In the genomic region with DNA sequence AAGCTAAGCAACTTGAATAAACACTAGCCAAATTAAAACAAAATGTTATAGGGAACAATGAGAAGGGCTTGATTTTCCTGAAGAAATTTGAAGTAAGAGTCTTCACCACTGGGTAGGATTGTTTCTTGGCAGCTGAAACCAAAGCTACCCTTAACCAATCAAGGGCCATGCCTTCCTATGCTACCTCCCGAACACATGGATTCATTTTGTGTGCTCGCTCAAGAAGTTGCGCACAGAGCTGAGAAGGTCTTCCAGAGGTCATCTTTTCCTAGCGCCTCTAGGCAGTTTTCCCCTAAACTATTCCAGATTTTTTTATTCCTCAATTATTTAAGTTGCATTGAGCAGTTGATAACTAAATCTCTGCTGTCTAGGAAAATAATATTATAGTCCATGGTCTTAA, we compare ENCODE assay signal across 23 cellular contexts.
"Had no signal": no experiment of that assay in that cellular context is flagged by ENCODE, and none has a peak within 500 bp of the region (broad histone marks: within the 10 kb centered on the region; RNA-seq: fewer than 3 reads in every experiment).

No MANE protein-coding gene starts in this region.

- H3K36me3 Mint-ChIP-seq: activated naive CD4-positive, alpha-beta T cell treated with anti-CD3 and anti-CD28 coated beads, Interleukin-2, amount 10 ng/mL, durations not matched to agents 7 days and 5 days; natural killer cell treated with Interleukin-12 subunit alpha and Interleukin-12 subunit beta and Interleukin-15 and Interleukin-18, amount 100 ng/mL, for 72 hours; stimulated activated memory B cell treated with anti-CD40 and anti-IgM and Interleukin-4, amounts not matched to agents 10 μg/mL and 1 μg/mL and 100 μg/mL, for 72 hours had no signal

- H3K9me3 Mint-ChIP-seq: activated CD4-positive, alpha-beta T cell treated with anti-CD3 and anti-CD28 coated beads, Interleukin-2, amount 10 ng/mL, durations not matched to agents 24 days and 14 days; activated naive CD4-positive, alpha-beta T cell treated with anti-CD3 and anti-CD28 coated beads, Interleukin-2, amount 10 ng/mL, durations not matched to agents 7 days and 5 days; activated T-cell treated with anti-CD3 and anti-CD28 coated beads, Interleukin-2, amount 50 U/mL, for 4 hours; central memory CD8-positive, alpha-beta T cell; stimulated activated memory B cell treated with anti-CD40 and anti-IgM and Interleukin-4, amounts not matched to agents 10 μg/mL and 1 μg/mL and 100 μg/mL, for 72 hours had no signal

- H3K27ac ChIP-seq: ascending aorta, lower lobe of right lung, parathyroid adenoma, right lobe of liver, thoracic aorta, upper lobe of right lung had no signal

- H3K27ac Mint-ChIP-seq: activated CD4-positive, alpha-beta T cell treated with anti-CD3 and anti-CD28 coated beads, Interleukin-2, amount 10 ng/mL, durations not matched to agents 24 days and 14 days; activated CD8-positive, alpha-beta T cell treated with anti-CD3 and anti-CD28 coated beads, Interleukin-2, amount 10 ng/mL, durations not matched to agents 7 days and 5 days; activated naive CD4-positive, alpha-beta T cell treated with anti-CD3 and anti-CD28 coated beads, Interleukin-2, amount 10 ng/mL, durations not matched to agents 7 days and 5 days; natural killer cell treated with Interleukin-12 subunit alpha and Interleukin-12 subunit beta and Interleukin-15 and Interleukin-18, amount 100 ng/mL, for 72 hours; stimulated activated memory B cell treated with anti-CD40 and anti-IgM and Interleukin-4, amounts not matched to agents 10 μg/mL and 1 μg/mL and 100 μg/mL, for 72 hours had no signal

- H3K4me1 ChIP-seq: ascending aorta, lower lobe of right lung, parathyroid adenoma, right lobe of liver had no signal

- H3K27me3 ChIP-seq: ascending aorta, right lobe of liver, upper lobe of right lung had no signal

- H3K27me3 Mint-ChIP-seq: activated naive CD4-positive, alpha-beta T cell treated with anti-CD3 and anti-CD28 coated beads, Interleukin-2, amount 10 ng/mL, durations not matched to agents 7 days and 5 days; central memory CD8-positive, alpha-beta T cell; natural killer cell treated with Interleukin-12 subunit alpha and Interleukin-12 subunit beta and Interleukin-15 and Interleukin-18, amount 100 ng/mL, for 72 hours; stimulated activated memory B cell treated with anti-CD40 and anti-IgM and Interleukin-4, amounts not matched to agents 10 μg/mL and 1 μg/mL and 100 μg/mL, for 72 hours had no signal

- H3K9me3 ChIP-seq: ascending aorta, lower lobe of right lung, right lobe of liver, thoracic aorta, upper lobe of right lung had no signal

- H3K4me2 ChIP-seq: smooth muscle cell had no signal

- H3K4me1 Mint-ChIP-seq: activated CD4-positive, alpha-beta T cell treated with anti-CD3 and anti-CD28 coated beads, Interleukin-2, amount 10 ng/mL, durations not matched to agents 24 days and 14 days; activated naive CD4-positive, alpha-beta T cell treated with anti-CD3 and anti-CD28 coated beads, Interleukin-2, amount 10 ng/mL, durations not matched to agents 7 days and 5 days; central memory CD8-positive, alpha-beta T cell; stimulated activated memory B cell treated with anti-CD40 and anti-IgM and Interleukin-4, amounts not matched to agents 10 μg/mL and 1 μg/mL and 100 μg/mL, for 72 hours had no signal

- H3K9ac ChIP-seq: parathyroid adenoma had no signal

- H3K36me3 ChIP-seq: ascending aorta, lower lobe of right lung, right lobe of liver, thoracic aorta, upper lobe of right lung had no signal

- DNase-seq: activated CD4-positive, alpha-beta T cell treated with anti-CD3 and anti-CD28 coated beads, Interleukin-2, amount 10 ng/mL, durations not matched to agents 24 days and 14 days; activated CD4-positive, CD25-positive, alpha-beta regulatory T cell; activated CD8-positive, alpha-beta memory T cell treated with anti-CD3 and anti-CD28 coated beads, Interleukin-2, amount 50 U/mL, for 4 hours; activated CD8-positive, alpha-beta T cell treated with anti-CD3 and anti-CD28 coated beads, Interleukin-2, amount 10 ng/mL, durations not matched to agents 7 days and 5 days; activated naive CD4-positive, alpha-beta T cell treated with anti-CD3 and anti-CD28 coated beads, Interleukin-2, amount 10 ng/mL, durations not matched to agents 7 days and 5 days; activated T-cell treated with anti-CD3 and anti-CD28 coated beads, Interleukin-2, amount 50 U/mL, for 4 hours; cortex of kidney; foreskin melanocyte; glutamatergic neuron; hippocampal formation; left colon; lower lobe of right lung; right lobe of liver; stimulated activated CD4-positive, alpha-beta T cell treated with anti-CD3 and anti-CD28 coated beads, Interleukin-4, amount 100 ng/mL, for 4 hours; T-helper 9 cell; upper lobe of right lung had no signal

- H3K4me3 ChIP-seq: ascending aorta, lower lobe of right lung, right lobe of liver, smooth muscle cell, thoracic aorta, upper lobe of right lung had no signal

- H2AFZ ChIP-seq: parathyroid adenoma had no signal

- H3K79me2 ChIP-seq: parathyroid adenoma had no signal

- H3K4me3 Mint-ChIP-seq: activated CD4-positive, alpha-beta T cell treated with anti-CD3 and anti-CD28 coated beads, Interleukin-2, amount 10 ng/mL, durations not matched to agents 24 days and 14 days; activated CD8-positive, alpha-beta T cell treated with anti-CD3 and anti-CD28 coated beads, Interleukin-2, amount 10 ng/mL, durations not matched to agents 7 days and 5 days; activated naive CD4-positive, alpha-beta T cell treated with anti-CD3 and anti-CD28 coated beads, Interleukin-2, amount 10 ng/mL, durations not matched to agents 7 days and 5 days; activated T-cell treated with anti-CD3 and anti-CD28 coated beads, Interleukin-2, amount 50 U/mL, for 4 hours; central memory CD8-positive, alpha-beta T cell; natural killer cell treated with Interleukin-12 subunit alpha and Interleukin-12 subunit beta and Interleukin-15 and Interleukin-18, amount 100 ng/mL, for 72 hours; stimulated activated memory B cell treated with anti-CD40 and anti-IgM and Interleukin-4, amounts not matched to agents 10 μg/mL and 1 μg/mL and 100 μg/mL, for 72 hours had no signal
